In the genomic region with DNA sequence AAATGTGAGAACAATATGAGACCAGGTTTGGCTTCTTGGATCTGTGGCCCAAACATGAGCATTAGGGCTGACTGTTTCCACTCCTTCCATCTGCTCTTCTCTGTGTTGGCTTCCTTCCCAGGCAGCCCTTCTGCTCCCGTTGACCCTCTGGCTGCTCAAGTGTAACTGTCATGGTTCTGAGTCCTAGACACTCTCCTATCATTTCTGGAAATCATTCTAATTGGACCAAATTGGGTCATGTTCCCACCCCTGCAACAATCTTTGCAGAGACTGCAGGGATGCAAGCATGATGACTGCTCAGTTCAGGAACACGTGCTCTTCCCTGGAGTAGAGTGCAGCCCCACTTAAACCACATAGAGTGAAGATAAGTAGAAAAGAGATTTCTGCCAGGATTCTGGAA, we compare ENCODE assay signal across 33 cellular contexts.
DNase-seq lines count a peak whose midpoint lies in the region; ATAC-seq and TF ChIP-seq lines count a peak whose summit lies in the region.
"Had no signal": no experiment of that assay in that cellular context is flagged by ENCODE, and none has a peak within 500 bp of the region (broad histone marks: within the 10 kb centered on the region; RNA-seq: fewer than 3 reads in every experiment).

No MANE protein-coding gene starts in this region.

- H3K14ac ChIP-seq in H9 (ENCODE audit: insufficient read depth, low read length): no peak overlapping the region

- no peaks in the 10 kb centered on the region for H3K79me2 ChIP-seq in H9 (ENCODE audit: insufficient read depth, low read length)

- no peak overlapping the region for H3T11ph ChIP-seq in H9 (ENCODE audit: low read length)

- H2BK120ac ChIP-seq in H9 (ENCODE audit: low read depth, low read length, poor library complexity, severe bottlenecking): no peak overlapping the region

- no peak overlapping the region for H2AFZ ChIP-seq in H9 (ENCODE audit: low read length)
- H2AFZ ChIP-seq: GM23248 had no signal

- H3K4ac ChIP-seq in H9 (ENCODE audit: low read depth, low read length): no peak overlapping the region

- H4K20me1 ChIP-seq in H9 (ENCODE audit: control insufficient read depth, insufficient read depth, insufficient read length): no peaks in the 10 kb centered on the region

- H3K36me3 Mint-ChIP-seq in H9 (ENCODE audit: insufficient read depth in 1 of 3, low read depth in 3 of 3): no peaks in the 10 kb centered on the region; a peak in 1 of 7 replicates
- H3K36me3 Mint-ChIP-seq: activated naive CD8-positive, alpha-beta T cell; natural killer cell had no signal

- H2BK20ac ChIP-seq in H9 (ENCODE audit: low read depth, low read length, poor library complexity, severe bottlenecking): no peak overlapping the region

- H3K23me2 ChIP-seq in H9 (ENCODE audit: insufficient read length, low read depth, low read length, poor library complexity, severe bottlenecking): no peaks in the 10 kb centered on the region

- TF ChIP-seq CTCF in H9 (conservative IDR thresholded peaks at IDR 0.05): no peak

- no peak overlapping the region for H4K5ac ChIP-seq in H9 (ENCODE audit: insufficient read length, low read depth, low read length)

- no peak; the same call in 2 of the 3 replicates for ATAC-seq in SK-N-SH treated with all-trans-retinoic acid at 6 μM for 48 hours
- ATAC-seq in GM18517 (IDR thresholded peaks at IDR 0.05; ENCODE audit: unreplicated experiment): no peak
- ATAC-seq: gastrocnemius medialis, K562, natural killer cell had no signal

- H3K9me3 ChIP-seq in H9 (ENCODE audit: control insufficient read depth, low read depth, low read length): no peaks in the 10 kb centered on the region
- H3K9me3 ChIP-seq: breast epithelium, colonic mucosa, gastrocnemius medialis, Peyer's patch had no signal

- no peak overlapping the region for H3K56ac ChIP-seq in H9 (ENCODE audit: insufficient read length, low read depth, low read length)

- no CpG with 5 or more reads among the region's 2 CpGs for WGBS in H9 (ENCODE audit: extremely low coverage, insufficient read length, low lambda C conversion rate)

- H3K23ac ChIP-seq in H9 (ENCODE audit: insufficient read length, low read depth, low read length): no peak overlapping the region

- no peak overlapping the region for H2AK5ac ChIP-seq in H9 (ENCODE audit: insufficient read length, low read length)

- no peak overlapping the region for H2BK12ac ChIP-seq in H9 (ENCODE audit: insufficient read length, low read depth, low read length)

- no peak overlapping the region for H4K91ac ChIP-seq in H9 (ENCODE audit: insufficient read length, low read depth, low read length)

- no peaks in the 10 kb centered on the region for H3K79me1 ChIP-seq in H9 (ENCODE audit: insufficient read depth, low read depth, low read length, poor library complexity, severe bottlenecking)

- H3K4me2 ChIP-seq in H9 (ENCODE audit: insufficient read depth, insufficient read length, low read length): no peak overlapping the region

- no peaks in the 10 kb centered on the region; a peak in 1 of 5 replicates for H3K9me3 Mint-ChIP-seq in H9

- peak overlapping the region; percentile 23 for H3K9ac ChIP-seq in H9 (ENCODE audit: extremely low read depth, insufficient read length, low read length)
- H3K9ac ChIP-seq: GM23248 had no signal

- H3K27ac ChIP-seq in H9 (ENCODE audit: insufficient read length, low read depth, low read length): no peak overlapping the region
- H3K27ac ChIP-seq: breast epithelium, C4-2B, colonic mucosa, gastrocnemius medialis, GM23248, Peyer's patch, WERI-Rb-1 had no signal

- no peaks in the 10 kb centered on the region for H3K27me3 ChIP-seq in H9 (ENCODE audit: insufficient read depth, low read length)
- H3K27me3 ChIP-seq: breast epithelium, colonic mucosa, gastrocnemius medialis, Peyer's patch had no signal

- H3K4me3 Mint-ChIP-seq in H9: no peak overlapping the region
- H3K4me3 Mint-ChIP-seq: activated naive CD8-positive, alpha-beta T cell; HFFc6; natural killer cell had no signal

- H3K18ac ChIP-seq in H9 (ENCODE audit: insufficient read length, low read depth, low read length): no peak overlapping the region

- no peak overlapping the region for H3K27ac Mint-ChIP-seq in H9
- H3K27ac Mint-ChIP-seq: activated naive CD8-positive, alpha-beta T cell; HFFc6; natural killer cell had no signal

- H2BK5ac ChIP-seq in H9 (ENCODE audit: insufficient read length, low read length): no peak overlapping the region

- H3K27me3 Mint-ChIP-seq in H9 (ENCODE audit: low read depth): no peaks in the 10 kb centered on the region; the same call in 1 of the 2 replicates
- H3K27me3 Mint-ChIP-seq: activated naive CD8-positive, alpha-beta T cell had no signal

- no peak for DNase-seq in H9
- DNase-seq in NCI-H446 (lab: John Stamatoyannopoulos, UW): peak; percentile 99 to 100
- DNase-seq in pons (ENCODE audit: low spot score): peak; percentile 24
- no peak for DNase-seq in NCI-H1105 treated with DMSO at 0.1 percent for 48 hours (lab: John Stamatoyannopoulos, UW)
- no peak for DNase-seq in mucosa of gallbladder (ENCODE audit: low spot score)
- DNase-seq: activated CD4-positive, alpha-beta T cell treated with anti-CD3 and anti-CD28 coated beads for 48 hours; activated CD8-positive, alpha-beta memory T cell treated with anti-CD3 and anti-CD28 coated beads for 24 hours; activated effector memory CD4-positive, alpha-beta T cell treated with anti-CD3 and anti-CD28 coated beads, Interleukin-2, amount 50 U/mL, for 16 hours; colonic mucosa; COR-L47; DMS79; effector CD4-positive, alpha-beta T cell; gastrocnemius medialis; GDM1; GM23248; HFFc6; hippocampal formation; natural killer cell; NCI-H1105; NCI-H2107; NCI-H526 treated with DMSO at 0.1 percent for 48 hours; Peyer's patch; SIG-M5; stimulated activated CD4-positive, alpha-beta T cell treated with anti-CD3 and anti-CD28 coated beads, Interleukin-15, amount 100 ng/mL, for 24 hours; stimulated activated CD4-positive, alpha-beta T cell treated with anti-CD3 and anti-CD28 coated beads, Interleukin-4, amount 100 ng/mL, for 4 hours; trophoblast cell; WERI-Rb-1 had no signal

- H2BK15ac ChIP-seq in H9 (ENCODE audit: low read depth, low read length): no peak overlapping the region

- no peaks in the 10 kb centered on the region for H3K4me1 ChIP-seq in H9 (ENCODE audit: insufficient read depth, low read length)
- H3K4me1 ChIP-seq: breast epithelium, colonic mucosa, gastrocnemius medialis, Peyer's patch had no signal

- peaks cover 4 to 5% of the 10 kb centered on the region in 2 experiments; a peak in 3 of 4 replicates for H3K4me1 Mint-ChIP-seq in H9
- H3K4me1 Mint-ChIP-seq: natural killer cell had no signal

- H4K8ac ChIP-seq in H9 (replicated peaks; ENCODE audit: insufficient read length, low read depth, low read length): no peak overlapping the region

TF ChIP-seq in SK-N-SH treated with all-trans-retinoic acid at 6 μM for 48 hours, 23 proteins besides CTCF, POLR2A, EP300 and RAD21:
- TF ChIP-seq TCF4 (CRISPR knock-in tag; IDR thresholded peaks at IDR 0.05; ENCODE audit: borderline replicate concordance) (peak; percentile 34; the same call in 1 of the 2 replicates), ZFP30 (CRISPR knock-in tag; IDR thresholded peaks at IDR 0.05) (no peak)
TF ChIP-seq in SK-N-SH treated with all-trans-retinoic acid at 6 μM for 48 hours: peak in this region for 1.

Comparison
In these comparisons a context has a peak if more than half of its experiments do, and no peak if none do; other contexts are left out.
1. DNase-seq: peak in NCI-H446 (2 of 2) and pons (single experiment); none in H9 (single experiment), NCI-H1105 treated with DMSO at 0.1 percent for 48 hours (single experiment) and mucosa of gallbladder (single experiment).